7 cellular contexts compared by ENCODE assay signal in genomic region chr3:71512000-71512399, GRCh38.
A peak's percentile ranks its signal among the peaks of the same experiment; 100 is the strongest.
DNase-seq lines count a peak whose midpoint lies in the region; FAIRE-seq and TF ChIP-seq lines count a peak whose summit lies in the region.

No MANE protein-coding gene starts in this region.

- TF ChIP-seq EP300 in ovary (IDR thresholded peaks at IDR 0.05), result no peak

- TF ChIP-seq POLR2A in ovary (IDR thresholded peaks at IDR 0.05), result no peak

- H4K20me1 ChIP-seq in osteoblast (ENCODE audit: insufficient read depth, low read length), result no peaks in the 10 kb centered on the region

- H2AFZ ChIP-seq in osteoblast (ENCODE audit: low read length), result no peak overlapping the region

- TF ChIP-seq CTCF in osteoblast (IDR thresholded peaks at IDR 0.05; ENCODE audit: extremely low read depth, low read depth, low read length) (no peak), ovary (IDR thresholded peaks at IDR 0.05) (no peak)

- FAIRE-seq in GM19239 (lab: Jason Lieb, UNC), result peak; percentile 70

- no peaks in the 10 kb centered on the region for H3K36me3 ChIP-seq in osteoblast (ENCODE audit: insufficient read depth, low read length)
- no peaks in the 10 kb centered on the region for H3K36me3 ChIP-seq in ovary

- peak; percentile 31 for DNase-seq in GM19239 (ENCODE audit: insufficient read length, low spot score)
- DNase-seq in HT-29 (ENCODE audit: low spot score), result peak; percentile 16
- peak; percentile 40 for DNase-seq in activated naive CD4-positive, alpha-beta T cell treated with Interleukin-2 at 50 U/mL for 16 hours
- no peak for DNase-seq in osteoblast (ENCODE audit: insufficient read length, low spot score, missing footprints)
- no peak for DNase-seq in NCI-H146 (lab: John Stamatoyannopoulos, UW)
- DNase-seq in NCI-H1930 (lab: John Stamatoyannopoulos, UW), result no peak
- DNase-seq in ovary, result no peak

- intact Hi-C loops in ovary (cut with DNase I), result no loop called here

- H3K79me2 ChIP-seq in osteoblast (ENCODE audit: insufficient read depth, low read length), result peaks cover 74% of the 10 kb centered on the region

- H3K9me3 ChIP-seq in osteoblast (ENCODE audit: low read depth, low read length), result no peaks in the 10 kb centered on the region
- no peaks in the 10 kb centered on the region for H3K9me3 ChIP-seq in ovary

- 53 to 74% (median 58%) methylated on average over 3 of the region's 3 CpGs for WGBS in ovary, 3 donors

- H3K4me1 ChIP-seq in osteoblast (ENCODE audit: insufficient read depth, low read length) (peaks cover 54% of the 10 kb centered on the region), ovary (ENCODE audit: insufficient read depth) (peaks cover 9% of the 10 kb centered on the region)

- H3K27me3 ChIP-seq in osteoblast (ENCODE audit: insufficient read depth, low read length) (no peaks in the 10 kb centered on the region), ovary (no peaks in the 10 kb centered on the region)

- no peak overlapping the region for H3K4me2 ChIP-seq in osteoblast (ENCODE audit: insufficient read depth, low read length)

- H3K4me3 ChIP-seq in osteoblast (ENCODE audit: insufficient read depth, low read length), result no peak overlapping the region
- no peak overlapping the region for H3K4me3 ChIP-seq in ovary

- H3K27ac ChIP-seq in osteoblast (ENCODE audit: low read depth, low read length) (peak overlapping the region; percentile 84), ovary (no peak overlapping the region)

Comparison
In these comparisons a context has a peak if more than half of its experiments do, and no peak if none do; other contexts are left out.
1. DNase-seq: peak in GM19239 (single experiment), HT-29 (single experiment) and activated naive CD4-positive, alpha-beta T cell treated with Interleukin-2 at 50 U/mL for 16 hours (single experiment); none in osteoblast (single experiment), NCI-H146 (single experiment), NCI-H1930 (0 of 2) and ovary (0 of 5).